19 cellular contexts compared by ENCODE assay signal in the genomic region with DNA sequence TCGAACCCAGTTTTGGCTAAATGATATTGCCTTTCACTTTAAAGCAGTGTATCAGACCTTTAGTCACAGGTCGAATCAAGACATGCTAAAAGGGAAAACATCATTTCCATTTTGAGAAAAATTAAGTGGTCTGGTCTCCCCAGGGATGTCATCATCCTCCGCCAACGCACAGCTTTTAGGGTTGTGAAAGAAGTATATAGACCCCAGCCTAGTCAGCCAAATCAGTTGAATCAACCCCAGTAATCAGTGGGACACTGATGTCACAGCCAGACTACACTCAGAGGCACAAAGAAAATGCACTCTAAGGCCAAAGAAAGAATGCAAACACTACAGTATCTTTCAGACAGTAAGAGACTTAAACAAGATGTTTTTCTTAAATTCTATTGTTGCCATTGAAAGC.
DNase-seq lines count a peak whose midpoint lies in the region; ATAC-seq and TF ChIP-seq lines count a peak whose summit lies in the region.
"Had no signal": no experiment of that assay in that cellular context is flagged by ENCODE, and none has a peak within 500 bp of the region (broad histone marks: within the 10 kb centered on the region; RNA-seq: fewer than 3 reads in every experiment).

No MANE protein-coding gene starts in this region.

- no peak overlapping the region for H3K27ac Mint-ChIP-seq in Caco-2 (ENCODE audit: unreplicated experiment)
- H3K27ac Mint-ChIP-seq: CD8-positive, alpha-beta memory T cell had no signal

- no peaks in the 10 kb centered on the region for H3K27me3 Mint-ChIP-seq in Caco-2 (ENCODE audit: insufficient read depth, unreplicated experiment)
- H3K27me3 Mint-ChIP-seq: CD8-positive, alpha-beta memory T cell had no signal

- peak overlapping the region; percentile 8 for H2AFZ ChIP-seq in osteoblast (ENCODE audit: low read length)

- H3K4me3 ChIP-seq in choroid plexus epithelial cell (ENCODE audit: low read depth, low read length) (no peak overlapping the region), osteoblast (ENCODE audit: insufficient read depth, low read length) (no peak overlapping the region), stomach (no peak overlapping the region), Caco-2 (ENCODE audit: low read depth, low read length) (no peak overlapping the region), right lobe of liver (no peak overlapping the region)

- no peak for ATAC-seq in GM18867 (IDR thresholded peaks at IDR 0.05; ENCODE audit: unreplicated experiment)
- no peak for ATAC-seq in right lobe of liver
- ATAC-seq: Right ventricle myocardium inferior had no signal

- TF ChIP-seq EP300 in stomach (IDR thresholded peaks at IDR 0.05) = no peak

- no peaks in the 10 kb centered on the region for H3K4me1 Mint-ChIP-seq in Caco-2 (ENCODE audit: low read depth, unreplicated experiment)
- H3K4me1 Mint-ChIP-seq: CD8-positive, alpha-beta memory T cell had no signal

- H3K36me3 Mint-ChIP-seq in Caco-2 (ENCODE audit: insufficient read depth, unreplicated experiment) = no peaks in the 10 kb centered on the region
- H3K36me3 Mint-ChIP-seq: CD8-positive, alpha-beta memory T cell had no signal

- H3K9me3 ChIP-seq in osteoblast (ENCODE audit: low read depth, low read length) (no peaks in the 10 kb centered on the region), stomach (no peaks in the 10 kb centered on the region), Caco-2 (no peaks in the 10 kb centered on the region), right lobe of liver (no peaks in the 10 kb centered on the region)
- H3K9me3 ChIP-seq: BE2C, SK-N-SH had no signal

- H3K9me3 Mint-ChIP-seq in Caco-2 (ENCODE audit: unreplicated experiment) = no peaks in the 10 kb centered on the region

- H3K4me2 ChIP-seq in osteoblast (ENCODE audit: insufficient read depth, low read length) = no peak overlapping the region
- H3K4me2 ChIP-seq: SK-N-SH had no signal

- H3K4me1 ChIP-seq in osteoblast (ENCODE audit: insufficient read depth, low read length) = no peaks in the 10 kb centered on the region
- H3K4me1 ChIP-seq in stomach = no peaks in the 10 kb centered on the region
- H3K4me1 ChIP-seq in Caco-2 = no peaks in the 10 kb centered on the region
- no peaks in the 10 kb centered on the region for H3K4me1 ChIP-seq in right lobe of liver
- H3K4me1 ChIP-seq: BE2C had no signal

- no peak overlapping the region for H3K4me3 Mint-ChIP-seq in Caco-2 (ENCODE audit: unreplicated experiment)
- H3K4me3 Mint-ChIP-seq: CD8-positive, alpha-beta memory T cell had no signal

- H3K79me2 ChIP-seq in osteoblast (ENCODE audit: insufficient read depth, low read length) = no peaks in the 10 kb centered on the region

- TF ChIP-seq POLR2A in stomach (IDR thresholded peaks at IDR 0.05) (no peak), right lobe of liver (IDR thresholded peaks at IDR 0.05) (no peak)

- H3K27ac ChIP-seq in osteoblast (ENCODE audit: low read depth, low read length) = no peak overlapping the region
- H3K27ac ChIP-seq in stomach = no peak overlapping the region
- no peak overlapping the region for H3K27ac ChIP-seq in right lobe of liver

- intact Hi-C loops in stomach (cut with DNase I; ENCODE audit: low total_unique reads) = no loop called here
- intact Hi-C loops in Caco-2 (cut with micrococcal nuclease; ENCODE audit: unreplicated experiment) = no loop called here
- intact Hi-C loops in right lobe of liver (cut with DNase I) = no loop called here

- TF ChIP-seq CTCF in choroid plexus epithelial cell (conservative IDR thresholded peaks at IDR 0.05; ENCODE audit: low read depth, low read length) = no peak
- TF ChIP-seq CTCF in osteoblast (IDR thresholded peaks at IDR 0.05; ENCODE audit: extremely low read depth, low read depth, low read length) = no peak
- no peak for TF ChIP-seq CTCF in stomach (IDR thresholded peaks at IDR 0.05)
- no peak for TF ChIP-seq CTCF in Caco-2 (IDR thresholded peaks at IDR 0.05; ENCODE audit: insufficient read depth in 1 of 2, low read depth in 1 of 2, low read length in 1 of 2, severe bottlenecking in 1 of 2, unreplicated experiment in 1 of 2)
- no peak for TF ChIP-seq CTCF in right lobe of liver (IDR thresholded peaks at IDR 0.05)

- peak; percentile 15 for DNase-seq in Daoy (ENCODE audit: low read depth)
- peak; percentile 52 for DNase-seq in NAMALWA (ENCODE audit: low spot score)
- peak; percentile 29 for DNase-seq in choroid plexus epithelial cell (ENCODE audit: low read depth)
- no peak for DNase-seq in osteoblast (ENCODE audit: insufficient read length, low spot score, missing footprints)
- DNase-seq in stomach = no peak
- no peak for DNase-seq in Caco-2
- DNase-seq in right lobe of liver = no peak
- DNase-seq: BE2C; CD8-positive, alpha-beta memory T cell; H7; Karpas-422; MM.1S; NCI-H1436; NCI-H2029 treated with DMSO at 0.1 percent for 48 hours; NCI-H2227 treated with DMSO at 0.1 percent for 48 hours; NCI-H526; SK-N-SH had no signal

- H3K27me3 ChIP-seq in osteoblast (ENCODE audit: insufficient read depth, low read length) (no peaks in the 10 kb centered on the region), stomach (no peaks in the 10 kb centered on the region), Caco-2 (replicated peaks; ENCODE audit: control insufficient read depth, insufficient read depth, low read length) (no peaks in the 10 kb centered on the region), right lobe of liver (no peaks in the 10 kb centered on the region)
- H3K27me3 ChIP-seq: BE2C had no signal

- no peaks in the 10 kb centered on the region for H4K20me1 ChIP-seq in osteoblast (ENCODE audit: insufficient read depth, low read length)

- CTCF ChIA-PET in Caco-2 (lab: Charles Lee) = no interaction called here

- POLR2A ChIA-PET in Caco-2 (lab: Charles Lee) = no interaction called here

- WGBS in stomach, 5 donors = 69 to 76% (median 74%) methylated on average over 4 of the region's 4 CpGs
- 44% methylated on average over 2 of the region's 4 CpGs for WGBS in right lobe of liver (ENCODE audit: insufficient coverage, low coverage, low lambda C conversion rate, missing lambda C conversion rate)

- no TSS peak for BruUV-seq in Caco-2 (replicated peaks; lab: Mats Ljungman, UMichigan)

- no peaks in the 10 kb centered on the region for H3K36me3 ChIP-seq in osteoblast (ENCODE audit: insufficient read depth, low read length)
- no peaks in the 10 kb centered on the region for H3K36me3 ChIP-seq in stomach
- H3K36me3 ChIP-seq in Caco-2 (ENCODE audit: control insufficient read depth, insufficient read depth, low read length) = no peaks in the 10 kb centered on the region
- H3K36me3 ChIP-seq in right lobe of liver = no peaks in the 10 kb centered on the region
- H3K36me3 ChIP-seq: BE2C had no signal

Comparison
In these comparisons a context has a peak if more than half of its experiments do, and no peak if none do; other contexts are left out.
1. DNase-seq: peak in Daoy (single experiment), NAMALWA (single experiment) and choroid plexus epithelial cell (single experiment); none in osteoblast (single experiment), stomach (single experiment), Caco-2 (0 of 2) and right lobe of liver (0 of 3).